28 cellular contexts compared by ENCODE assay signal in the genomic region with DNA sequence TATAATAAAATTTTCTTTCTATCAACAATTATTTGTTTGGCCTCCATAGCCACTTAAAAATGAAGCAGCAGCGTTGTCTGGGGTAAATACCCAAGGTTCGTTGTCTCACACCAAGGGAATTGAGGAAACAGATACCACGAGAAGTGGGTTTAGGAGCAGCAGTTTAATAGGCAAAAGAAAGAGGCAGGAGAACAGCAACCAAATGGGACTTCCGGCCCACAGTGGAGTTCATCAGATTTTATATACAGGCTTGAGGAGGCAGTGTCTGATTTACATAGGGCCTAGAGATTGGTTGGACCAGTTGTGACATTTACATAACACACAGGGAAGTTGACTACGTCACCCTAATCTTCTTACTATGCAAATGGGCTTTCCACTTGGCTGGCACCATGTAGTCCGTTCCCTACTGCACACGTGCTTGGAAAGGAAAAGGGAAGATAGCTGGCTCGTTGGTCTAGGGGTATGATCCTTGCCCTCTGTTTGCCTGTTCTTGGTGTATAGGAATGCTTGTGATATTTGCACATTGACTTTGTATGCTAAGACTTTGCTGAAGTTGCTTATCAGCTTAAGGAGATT.
"Had no signal": no experiment of that assay in that cellular context is flagged by ENCODE, and none has a peak within 500 bp of the region (broad histone marks: within the 10 kb centered on the region; RNA-seq: fewer than 3 reads in every experiment).

No MANE protein-coding gene starts in this region.

- H3K27me3 ChIP-seq: brain microvascular endothelial cell, gastrocnemius medialis, ovary, vagina had no signal

- H3K4me1 ChIP-seq: gastrocnemius medialis, vagina had no signal

- ATAC-seq: activated T-cell treated with anti-CD3 and anti-CD28 coated beads, Interleukin-2, amount 50 U/mL, for 4 hours; activated T-helper 17 cell treated with anti-CD3 and anti-CD28 coated beads, Interleukin-2, amount 50 U/mL, for 72 hours; effector memory CD8-positive, alpha-beta T cell; gastrocnemius medialis; left ventricle myocardium superior; sciatic nerve had no signal

- H3K27ac ChIP-seq: brain microvascular endothelial cell, gastrocnemius medialis, ovary, skin epidermis, thoracic aorta, vagina, WERI-Rb-1 had no signal

- H3K9me3 ChIP-seq: gastrocnemius medialis, ovary, thoracic aorta, vagina had no signal

- H3K36me3 ChIP-seq: brain microvascular endothelial cell, gastrocnemius medialis, ovary, thoracic aorta, vagina, WERI-Rb-1 had no signal

- FAIRE-seq: astrocyte had no signal

- H3K4me3 ChIP-seq: gastrocnemius medialis, ovary, skin epidermis, thoracic aorta, vagina had no signal

- DNase-seq: activated CD4-positive, alpha-beta memory T cell treated with anti-CD3 and anti-CD28 coated beads for 36 hours; activated CD4-positive, alpha-beta T cell treated with anti-CD3 and anti-CD28 coated beads, Interleukin-2, amount 10 ng/mL, durations not matched to agents 24 days and 14 days; activated CD4-positive, CD25-positive, alpha-beta regulatory T cell treated with anti-CD3 and anti-CD28 coated beads, Interleukin-2, amount 50 U/mL, for 72 hours; activated CD8-positive, alpha-beta memory T cell treated with anti-CD3 and anti-CD28 coated beads, Interleukin-2, amount 50 U/mL, for 48 hours; activated gamma-delta T cell treated with Interleukin-2 at 50 U/mL for 16 hours; activated naive CD4-positive, alpha-beta T cell treated with anti-CD3 and anti-CD28 coated beads, Interleukin-2, amount 50 U/mL, for 16 hours; activated T-cell treated with anti-CD3 and anti-CD28 coated beads, Interleukin-2, amount 50 U/mL, for 4 hours; amniotic stem cell; brain microvascular endothelial cell; cortex of kidney; effector memory CD8-positive, alpha-beta T cell; erythroblast; gastrocnemius medialis; glutamatergic neuron; islet precursor cell; left ventricle myocardium superior; naive B cell; nephron progenitor cell; ovary; stimulated activated CD4-positive, alpha-beta T cell treated with anti-CD3 and anti-CD28 coated beads, Interleukin-12 subunit alpha, Interleukin-12 subunit beta, amount 100 ng/mL, for 4 hours; stimulated activated CD4-positive, alpha-beta T cell treated with anti-CD3 and anti-CD28 coated beads, Interleukin-4, amount 100 ng/mL, for 1 hour; WERI-Rb-1 had no signal
